Comparison of ENCODE assay signal across 19 cellular contexts in the genomic region with DNA sequence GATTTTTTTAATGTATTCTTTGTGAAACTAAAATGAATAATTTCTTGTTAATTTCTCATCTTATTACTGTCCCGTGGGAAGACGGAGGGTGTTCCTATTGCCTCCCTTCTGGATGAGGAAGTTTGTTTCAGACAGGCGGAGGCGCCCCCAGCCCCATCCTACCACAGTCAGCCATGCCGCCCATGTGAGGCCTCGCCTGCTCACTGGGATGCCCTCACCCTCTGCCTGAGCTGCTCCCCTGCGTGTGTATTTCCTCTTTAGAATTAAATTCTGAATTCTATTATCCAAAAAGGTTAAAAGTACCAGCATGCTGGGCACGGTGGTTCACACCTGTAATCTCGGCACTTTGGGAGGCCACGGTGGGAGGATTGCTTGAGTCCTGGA.
"Had no signal": no experiment of that assay in that cellular context is flagged by ENCODE, and none has a peak within 500 bp of the region (broad histone marks: within the 10 kb centered on the region; RNA-seq: fewer than 3 reads in every experiment).

No MANE protein-coding gene starts in this region.

- H3K9me3 ChIP-seq: body of pancreas, left lung, ovary, transverse colon had no signal

- ATAC-seq: body of pancreas; effector memory CD8-positive, alpha-beta T cell; left lung had no signal

- H3K27ac Mint-ChIP-seq: activated B cell treated with CpG ODN at 0.5 μM for 24 hours; activated CD4-positive, alpha-beta memory T cell treated with anti-CD3 and anti-CD28 coated beads for 36 hours; activated naive CD8-positive, alpha-beta T cell; activated T-helper 1 cell treated with anti-CD3 and anti-CD28 coated beads, Interleukin-12 subunit alpha, Interleukin-12 subunit beta, Interleukin-2, Interleukin-4 antibody, amounts not matched to agents 30 ng/mL and 10 ng/mL and 1 ng/mL, durations not matched to agents 14 hours and 24 hours and 36 hours had no signal

- H3K27me3 ChIP-seq: body of pancreas, left lung, ovary, transverse colon had no signal

- H3K36me3 ChIP-seq: ovary had no signal

- H3K27ac ChIP-seq: body of pancreas, left lung, SK-N-MC had no signal

- H3K9me3 Mint-ChIP-seq: activated B cell treated with CpG ODN at 0.5 μM for 24 hours; activated CD4-positive, alpha-beta memory T cell treated with anti-CD3 and anti-CD28 coated beads for 36 hours; activated T-helper 1 cell treated with anti-CD3 and anti-CD28 coated beads, Interleukin-12 subunit alpha, Interleukin-12 subunit beta, Interleukin-2, Interleukin-4 antibody, amounts not matched to agents 30 ng/mL and 10 ng/mL and 1 ng/mL, durations not matched to agents 14 hours and 24 hours and 36 hours; effector memory CD8-positive, alpha-beta T cell had no signal

- H3K4me3 Mint-ChIP-seq: activated B cell treated with CpG ODN at 0.5 μM for 24 hours; activated CD4-positive, alpha-beta memory T cell treated with anti-CD3 and anti-CD28 coated beads for 36 hours; activated naive CD8-positive, alpha-beta T cell; activated T-helper 1 cell treated with anti-CD3 and anti-CD28 coated beads, Interleukin-12 subunit alpha, Interleukin-12 subunit beta, Interleukin-2, Interleukin-4 antibody, amounts not matched to agents 30 ng/mL and 10 ng/mL and 1 ng/mL, durations not matched to agents 14 hours and 24 hours and 36 hours; effector memory CD8-positive, alpha-beta T cell had no signal

- H3K4me1 ChIP-seq: body of pancreas had no signal

- H3K4me1 Mint-ChIP-seq: activated B cell treated with CpG ODN at 0.5 μM for 24 hours had no signal

- H3K4me3 ChIP-seq: body of pancreas, left lung, ovary, SK-N-MC, transverse colon had no signal

- H3K27me3 Mint-ChIP-seq: activated B cell treated with CpG ODN at 0.5 μM for 24 hours; activated CD4-positive, alpha-beta memory T cell treated with anti-CD3 and anti-CD28 coated beads for 36 hours; activated naive CD8-positive, alpha-beta T cell; effector memory CD8-positive, alpha-beta T cell had no signal

- DNase-seq: activated B cell treated with CpG ODN at 0.5 μM for 24 hours; activated CD4-positive, alpha-beta memory T cell treated with anti-CD3 and anti-CD28 coated beads for 36 hours; activated CD4-positive, alpha-beta T cell treated with anti-CD3 and anti-CD28 coated beads for 4 hours; activated gamma-delta T cell treated with Interleukin-2 at 50 U/mL for 16 hours; activated T-cell treated with anti-CD3 and anti-CD28 coated beads for 4 hours; amygdala; body of pancreas; dermis blood vessel endothelial cell; effector memory CD8-positive, alpha-beta T cell; foreskin fibroblast; left lung; mammary epithelial cell; stimulated activated CD4-positive, alpha-beta T cell treated with anti-CD3 and anti-CD28 coated beads, Interleukin-2, amount 100 ng/mL, for 24 hours; stimulated activated naive CD4-positive, alpha-beta T cell treated with Interleukin-2 at 50 U/mL for 16 hours; transverse colon had no signal
